Comparison of ENCODE assay signal across 8 cellular contexts in genomic region chr1:173714441-173714758, GRCh38. TPM values are rescaled to one million over a fixed set of nuclear protein-coding genes. Genes with fewer than 3 reads are reported as not detected.
DNase-seq lines count a peak whose midpoint lies in the region.

No MANE protein-coding gene starts in this region.

- H3K27ac ChIP-seq in stomach smooth muscle (ENCODE audit: low read length), result peak overlapping the region; percentile 85

- H3K27me3 Mint-ChIP-seq in activated T-helper 1 cell treated with anti-CD3 and anti-CD28 coated beads, Interleukin-12 subunit alpha, Interleukin-12 subunit beta, Interleukin-2, Interleukin-4 antibody, amounts not matched to agents 30 ng/mL and 10 ng/mL and 1 ng/mL, durations not matched to agents 14 hours and 24 hours and 36 hours (ENCODE audit: insufficient read depth), result peaks cover 15% of the 10 kb centered on the region

- intact Hi-C loops in activated T-helper 1 cell treated with anti-CD3 and anti-CD28 coated beads, Interleukin-12 subunit alpha, Interleukin-12 subunit beta, Interleukin-2, Interleukin-4 antibody, amounts not matched to agents 30 ng/mL and 10 ng/mL and 1 ng/mL, durations not matched to agents 14 hours and 24 hours and 36 hours (cut with micrococcal nuclease), result loop anchor here (1.0 to 2.0 kb wide), 5 partner anchors 154 to 972 kb away; partner anchors contain the start of genes RABGAP1L, RC3H1 and ZBTB37

- peaks cover 4% of the 10 kb centered on the region for H3K36me3 Mint-ChIP-seq in activated T-helper 1 cell treated with anti-CD3 and anti-CD28 coated beads, Interleukin-12 subunit alpha, Interleukin-12 subunit beta, Interleukin-2, Interleukin-4 antibody, amounts not matched to agents 30 ng/mL and 10 ng/mL and 1 ng/mL, durations not matched to agents 14 hours and 24 hours and 36 hours (ENCODE audit: low read depth)

- no peak overlapping the region for H3K9ac ChIP-seq in iPS-15b (ENCODE audit: low read depth, low read length)
- H3K9ac ChIP-seq in stomach smooth muscle (ENCODE audit: low read length in 2 of 2), result peak overlapping the region; percentile 88 to 95

- H3K27ac Mint-ChIP-seq in activated T-helper 1 cell treated with anti-CD3 and anti-CD28 coated beads, Interleukin-12 subunit alpha, Interleukin-12 subunit beta, Interleukin-2, Interleukin-4 antibody, amounts not matched to agents 30 ng/mL and 10 ng/mL and 1 ng/mL, durations not matched to agents 14 hours and 24 hours and 36 hours, result peak overlapping the region; percentile 98

- H3K9me3 Mint-ChIP-seq in activated T-helper 1 cell treated with anti-CD3 and anti-CD28 coated beads, Interleukin-12 subunit alpha, Interleukin-12 subunit beta, Interleukin-2, Interleukin-4 antibody, amounts not matched to agents 30 ng/mL and 10 ng/mL and 1 ng/mL, durations not matched to agents 14 hours and 24 hours and 36 hours, result peaks cover 6% of the 10 kb centered on the region

- H3K9me3 ChIP-seq in iPS-15b (ENCODE audit: control insufficient read depth, insufficient read depth, low read length) (no peaks in the 10 kb centered on the region), stomach smooth muscle (ENCODE audit: control insufficient read depth in 2 of 2, low read length in 2 of 2) (no peaks in the 10 kb centered on the region)

- DNase-seq in NCI-H1092 treated with DMSO at 0.1 percent for 48 hours (lab: John Stamatoyannopoulos, UW), result peak; percentile 30
- no peak for DNase-seq in NCI-H1092 (lab: John Stamatoyannopoulos, UW)
- no peak for DNase-seq in activated T-helper 1 cell treated with anti-CD3 and anti-CD28 coated beads, Interleukin-12 subunit alpha, Interleukin-12 subunit beta, Interleukin-2, Interleukin-4 antibody, amounts not matched to agents 30 ng/mL and 10 ng/mL and 1 ng/mL, durations not matched to agents 14 hours and 24 hours and 36 hours (ENCODE audit: low spot score)
- DNase-seq in iPS-NIHi7 (ENCODE audit: extremely low spot score), result no peak
- no peak for DNase-seq in NCI-H1930 (lab: John Stamatoyannopoulos, UW)
- DNase-seq in effector CD4-positive, alpha-beta T cell, result no peak

- no peaks in the 10 kb centered on the region for H3K36me3 ChIP-seq in iPS-15b (ENCODE audit: control insufficient read depth, insufficient read depth, low read length)
- H3K36me3 ChIP-seq in stomach smooth muscle (ENCODE audit: control insufficient read depth in 2 of 2, insufficient read depth in 2 of 2, low read length in 2 of 2), result no peaks in the 10 kb centered on the region

- H3K27me3 ChIP-seq in iPS-15b (ENCODE audit: control insufficient read depth, insufficient read depth, low read length), result peaks cover 13% of the 10 kb centered on the region
- no peaks in the 10 kb centered on the region for H3K27me3 ChIP-seq in stomach smooth muscle (ENCODE audit: control insufficient read depth in 1 of 2, insufficient read depth in 2 of 2, low read length in 2 of 2)

- H3K4me3 ChIP-seq in iPS-15b (ENCODE audit: low read depth, low read length) (peak overlapping the region; percentile 84), stomach smooth muscle (ENCODE audit: low read length in 2 of 2) (peak overlapping the region; percentile 90 to 94)

- H3K4me3 Mint-ChIP-seq in activated T-helper 1 cell treated with anti-CD3 and anti-CD28 coated beads, Interleukin-12 subunit alpha, Interleukin-12 subunit beta, Interleukin-2, Interleukin-4 antibody, amounts not matched to agents 30 ng/mL and 10 ng/mL and 1 ng/mL, durations not matched to agents 14 hours and 24 hours and 36 hours, result peak overlapping the region; percentile 93

- H3K4me1 ChIP-seq in iPS-15b (ENCODE audit: control insufficient read depth, insufficient read depth, low read length), result peaks cover 3% of the 10 kb centered on the region
- H3K4me1 ChIP-seq in stomach smooth muscle (ENCODE audit: control insufficient read depth, insufficient read depth, low read length), result peaks cover 2% of the 10 kb centered on the region

- peaks cover 30% of the 10 kb centered on the region for H3K4me1 Mint-ChIP-seq in activated T-helper 1 cell treated with anti-CD3 and anti-CD28 coated beads, Interleukin-12 subunit alpha, Interleukin-12 subunit beta, Interleukin-2, Interleukin-4 antibody, amounts not matched to agents 30 ng/mL and 10 ng/mL and 1 ng/mL, durations not matched to agents 14 hours and 24 hours and 36 hours (ENCODE audit: low read depth)

RNA-seq across cellular contexts. Expression of gene KLHL20, which starts 0.4 kb away (rescaled TPM):
- 17.8 and 18.3 TPM in 2 replicates for total RNA-seq in activated T-helper 1 cell treated with anti-CD3 and anti-CD28 coated beads, Interleukin-12 subunit alpha, Interleukin-12 subunit beta, Interleukin-2, Interleukin-4 antibody, amounts not matched to agents 30 ng/mL and 10 ng/mL and 1 ng/mL, durations not matched to agents 14 hours and 24 hours and 36 hours

RNA-seq across cellular contexts. Expression of gene ANKRD45, which starts 44.7 kb away (rescaled TPM):
- total RNA-seq in activated T-helper 1 cell treated with anti-CD3 and anti-CD28 coated beads, Interleukin-12 subunit alpha, Interleukin-12 subunit beta, Interleukin-2, Interleukin-4 antibody, amounts not matched to agents 30 ng/mL and 10 ng/mL and 1 ng/mL, durations not matched to agents 14 hours and 24 hours and 36 hours, result not detected in 2 replicates
